ENCODE assay signal across 1 cellular context in genomic region chr17:30554839-30555751, GRCh38.
A peak's percentile ranks its signal among the peaks of the same experiment; 100 is the strongest.
TF ChIP-seq lines count a peak whose summit lies in the region.

No MANE protein-coding gene starts in this region.

TF ChIP-seq in HepG2, 621 proteins besides CTCF, POLR2A, EP300 and RAD21 (continued from another document):
- TF ChIP-seq ZBTB33 (CRISPR knock-in tag; IDR thresholded peaks at IDR 0.05) (0 out of 2 replicates have a peak, but pooled peaks have one; percentile 7), ZNF275 (CRISPR knock-in tag; IDR thresholded peaks at IDR 0.05; ENCODE audit: borderline replicate concordance) (0 out of 2 replicates have a peak, but pooled peaks have one; percentile 13), SRSF1 (optimal IDR thresholded peaks at IDR 0.05; ENCODE audit: low read depth, low read length) (no peak), MATR3 (CRISPR knock-in tag; IDR thresholded peaks at IDR 0.05) (no peak), ZFP91 (CRISPR knock-in tag; IDR thresholded peaks at IDR 0.05; ENCODE audit: borderline replicate concordance) (peak; percentile 57; the same call in 1 of the 2 replicates), ZNF556 (CRISPR knock-in tag; IDR thresholded peaks at IDR 0.05; ENCODE audit: borderline replicate concordance) (0 out of 2 replicates have a peak, but pooled peaks have one; percentile 54), ZBTB38 (CRISPR knock-in tag; IDR thresholded peaks at IDR 0.05) (peak; percentile 17; the same call in 1 of the 2 replicates), TERF1 (CRISPR knock-in tag; IDR thresholded peaks at IDR 0.05) (no peak), SALL1 (CRISPR knock-in tag; IDR thresholded peaks at IDR 0.05) (0 out of 2 replicates have a peak, but pooled peaks have one; percentile 0), CCDC6 (CRISPR knock-in tag; IDR thresholded peaks at IDR 0.05) (no peak), CSRNP2 (CRISPR knock-in tag; conservative IDR thresholded peaks at IDR 0.05; ENCODE audit: low read depth) (no peak), ZSCAN29 (CRISPR knock-in tag; conservative IDR thresholded peaks at IDR 0.05) (0 out of 2 replicates have a peak, but pooled peaks have one; percentile 25), HDAC1 (CRISPR knock-in tag; IDR thresholded peaks at IDR 0.05) (no peak), ZNF770 (CRISPR knock-in tag; IDR thresholded peaks at IDR 0.05) (peak; percentile 72), PAX8 (CRISPR knock-in tag; IDR thresholded peaks at IDR 0.05; ENCODE audit: borderline replicate concordance) (no peak), SOX6 (IDR thresholded peaks at IDR 0.05) (no peak), SOX6 (CRISPR knock-in tag; IDR thresholded peaks at IDR 0.05) (0 out of 2 replicates have a peak, but pooled peaks have one; percentile 9), ZNF430 (CRISPR knock-in tag; IDR thresholded peaks at IDR 0.05) (0 out of 2 replicates have a peak, but pooled peaks have one; percentile 50), ZNF329 (CRISPR knock-in tag; IDR thresholded peaks at IDR 0.05; ENCODE audit: low read depth) (no peak), ZBTB20 (CRISPR knock-in tag; IDR thresholded peaks at IDR 0.05; ENCODE audit: borderline replicate concordance, low read depth) (no peak), KLF13 (CRISPR knock-in tag; IDR thresholded peaks at IDR 0.05) (0 out of 2 replicates have a peak, but pooled peaks have one; percentile 53), THAP11 (CRISPR knock-in tag; IDR thresholded peaks at IDR 0.05) (no peak), SMAD9 (CRISPR knock-in tag; IDR thresholded peaks at IDR 0.05) (no peak), IRF9 (CRISPR knock-in tag; IDR thresholded peaks at IDR 0.05; ENCODE audit: borderline replicate concordance) (0 out of 2 replicates have a peak, but pooled peaks have one; percentile 39), ZBTB25 (CRISPR knock-in tag; IDR thresholded peaks at IDR 0.05) (no peak), ADNP (CRISPR knock-in tag; IDR thresholded peaks at IDR 0.05) (no peak), STAG1 (CRISPR knock-in tag; IDR thresholded peaks at IDR 0.05) (peak; percentile 66), ZNF687 (CRISPR knock-in tag; IDR thresholded peaks at IDR 0.05) (peak; percentile 70), SUZ12 (IDR thresholded peaks at IDR 0.05; ENCODE audit: low read depth, low read length) (no peak), DDIT3 (CRISPR knock-in tag; IDR thresholded peaks at IDR 0.05) (no peak), HMGXB4 (CRISPR knock-in tag; IDR thresholded peaks at IDR 0.05; ENCODE audit: borderline replicate concordance in 1 of 2, low read depth in 1 of 2) (0 out of 4 replicates have a peak, but pooled peaks of 1 of the 2 experiments have one; percentile 39)
